ENCODE assay signal across 9 cellular contexts in genomic region chr13:110559429-110559943, GRCh38. TPM values are rescaled to one million over a fixed set of nuclear protein-coding genes. Genes with fewer than 3 reads are reported as not detected.
A peak's percentile ranks its signal among the peaks of the same experiment; 100 is the strongest.
DNase-seq lines count a peak whose midpoint lies in the region; ATAC-seq and TF ChIP-seq lines count a peak whose summit lies in the region.
"Had no signal": no experiment of that assay in that cellular context is flagged by ENCODE, and none has a peak within 500 bp of the region (broad histone marks: within the 10 kb centered on the region; RNA-seq: fewer than 3 reads in every experiment).

No MANE protein-coding gene starts in this region.

- H3K27me3 Mint-ChIP-seq in HFFc6 (ENCODE audit: insufficient read depth), result peaks cover 13% of the 10 kb centered on the region
- peaks cover 2% of the 10 kb centered on the region for H3K27me3 Mint-ChIP-seq in central memory CD8-positive, alpha-beta T cell

- TF ChIP-seq POLR2A in right lobe of liver (IDR thresholded peaks at IDR 0.05) (peak; percentile 47), suprapubic skin (IDR thresholded peaks at IDR 0.05) (no peak)

- H3K4me1 ChIP-seq in right lobe of liver (peaks cover 0 to 47% (median 16%) of the 10 kb centered on the region in 4 donors), suprapubic skin (peaks cover 32% of the 10 kb centered on the region)

- DNase-seq in HFFc6, result no peak
- no peak for DNase-seq in central memory CD8-positive, alpha-beta T cell (ENCODE audit: low spot score in 2 of 2)
- DNase-seq in right lobe of liver, result peak; percentile 76 to 82 (median 77)
- DNase-seq in suprapubic skin (ENCODE audit: low spot score in 2 of 2), result no peak
- no peak for DNase-seq in effector CD4-positive, alpha-beta T cell
- DNase-seq in GM13976 (ENCODE audit: low spot score), result no peak
- DNase-seq in NCI-H1105 (lab: John Stamatoyannopoulos, UW), result no peak
- no peak for DNase-seq in NCI-H748 (lab: John Stamatoyannopoulos, UW; ENCODE audit: unreplicated experiment)
- DNase-seq: MM.1S had no signal

- peaks cover 0 to 3% (median 0%) of the 10 kb centered on the region in 4 donors for H3K36me3 ChIP-seq in right lobe of liver
- H3K36me3 ChIP-seq in suprapubic skin, result peaks cover 3% of the 10 kb centered on the region

- peak overlapping the region; percentile 94 for H3K4me3 Mint-ChIP-seq in HFFc6
- H3K4me3 Mint-ChIP-seq in central memory CD8-positive, alpha-beta T cell, result peak overlapping the region; percentile 93

- peaks cover 25% of the 10 kb centered on the region for H3K4me1 Mint-ChIP-seq in HFFc6 (ENCODE audit: low read depth)
- peaks cover 24% of the 10 kb centered on the region for H3K4me1 Mint-ChIP-seq in central memory CD8-positive, alpha-beta T cell

- no peak for ATAC-seq in central memory CD8-positive, alpha-beta T cell (replicated peaks; ENCODE audit: extremely low read depth, poor library complexity, severe bottlenecking)
- ATAC-seq in right lobe of liver, result peak; percentile 31 to 55 (median 42)

- peak overlapping the region; percentile 90 to 98 (median 95) for H3K27ac ChIP-seq in right lobe of liver
- peak overlapping the region; percentile 26 for H3K27ac ChIP-seq in suprapubic skin

- TF ChIP-seq CTCF in HFFc6 (IDR thresholded peaks at IDR 0.05) (no peak), right lobe of liver (IDR thresholded peaks at IDR 0.05) (no peak), suprapubic skin (IDR thresholded peaks at IDR 0.05) (no peak), GM13976 (IDR thresholded peaks at IDR 0.05; ENCODE audit: borderline replicate concordance, control extremely low read depth, extremely low read depth, insufficient read depth, missing control alignments) (no peak)

- no peak for TF ChIP-seq EP300 in suprapubic skin (IDR thresholded peaks at IDR 0.05)

- H3K4me3 ChIP-seq in right lobe of liver, result peak overlapping the region; percentile 84 to 96 (median 91)
- peak overlapping the region; percentile 83 for H3K4me3 ChIP-seq in suprapubic skin

- H3K9me3 Mint-ChIP-seq in HFFc6, result peaks cover 5% of the 10 kb centered on the region
- H3K9me3 Mint-ChIP-seq in central memory CD8-positive, alpha-beta T cell, result no peaks in the 10 kb centered on the region

- WGBS in right lobe of liver (ENCODE audit: insufficient coverage, low coverage, low lambda C conversion rate, missing lambda C conversion rate), result 11% methylated on average over 14 of the region's 15 CpGs
- WGBS in suprapubic skin, result 52% methylated on average over 9 of the region's 15 CpGs

- no peaks in the 10 kb centered on the region for H3K36me3 Mint-ChIP-seq in HFFc6 (ENCODE audit: low read depth)
- H3K36me3 Mint-ChIP-seq in central memory CD8-positive, alpha-beta T cell (ENCODE audit: insufficient read depth), result peaks cover 5% of the 10 kb centered on the region

- H3K9me3 ChIP-seq in right lobe of liver (no peaks in the 10 kb centered on the region), suprapubic skin (no peaks in the 10 kb centered on the region)

- H3K27ac Mint-ChIP-seq in HFFc6, result no peak overlapping the region
- H3K27ac Mint-ChIP-seq in central memory CD8-positive, alpha-beta T cell (ENCODE audit: low read depth), result no peak overlapping the region

- intact Hi-C loops in right lobe of liver (cut with DNase I), result no loop called here

- in situ Hi-C loops in GM13976 (cut with MboI; ENCODE audit: low sequenced_read_pairs, unreplicated experiment), result no loop called here

- H3K27me3 ChIP-seq in right lobe of liver (no peaks in the 10 kb centered on the region), suprapubic skin (no peaks in the 10 kb centered on the region)

RNA-seq across cellular contexts. Expression of gene RAB20, which starts 2.0 kb away (rescaled TPM):
- 1 to 10 TPM in 1 of 6 experiments, under 1 TPM in 5; 0.40 to 1.0 (median 0.74) TPM for total RNA-seq in HFFc6 (2021; fragmentation: NEBNext Ultra II Directional; extraction: Animal tissue kit (Norgen Biotek cat#: 25700))
- total RNA-seq in right lobe of liver (10 to 100 TPM; 12.5 to 47.2 (median 36.3) TPM), suprapubic skin (1 to 10 TPM; 2.0 to 6.7 (median 3.7) TPM)

RNA-seq across cellular contexts. Expression of gene NAXD, which starts 55.9 kb away (rescaled TPM):
- 10 to 100 TPM; 20.3 to 27.4 (median 22.8) TPM for total RNA-seq in HFFc6 (2021; fragmentation: NEBNext Ultra II Directional; extraction: Animal tissue kit (Norgen Biotek cat#: 25700))
- 10 to 100 TPM; 24.2 to 41.9 (median 29.9) TPM for total RNA-seq in right lobe of liver
- 10 to 100 TPM; 26.4 to 38.3 (median 32.4) TPM for total RNA-seq in suprapubic skin

Comparison
In these comparisons a context has a peak if more than half of its experiments do, and no peak if none do; other contexts are left out.
1. DNase-seq: peak in right lobe of liver (3 of 3); none in HFFc6 (single experiment), central memory CD8-positive, alpha-beta T cell (0 of 2), suprapubic skin (0 of 2), effector CD4-positive, alpha-beta T cell (single experiment), GM13976 (single experiment), NCI-H1105 (single experiment) and NCI-H748 (single experiment).